1 cellular context compared by ENCODE assay signal in the genomic region with DNA sequence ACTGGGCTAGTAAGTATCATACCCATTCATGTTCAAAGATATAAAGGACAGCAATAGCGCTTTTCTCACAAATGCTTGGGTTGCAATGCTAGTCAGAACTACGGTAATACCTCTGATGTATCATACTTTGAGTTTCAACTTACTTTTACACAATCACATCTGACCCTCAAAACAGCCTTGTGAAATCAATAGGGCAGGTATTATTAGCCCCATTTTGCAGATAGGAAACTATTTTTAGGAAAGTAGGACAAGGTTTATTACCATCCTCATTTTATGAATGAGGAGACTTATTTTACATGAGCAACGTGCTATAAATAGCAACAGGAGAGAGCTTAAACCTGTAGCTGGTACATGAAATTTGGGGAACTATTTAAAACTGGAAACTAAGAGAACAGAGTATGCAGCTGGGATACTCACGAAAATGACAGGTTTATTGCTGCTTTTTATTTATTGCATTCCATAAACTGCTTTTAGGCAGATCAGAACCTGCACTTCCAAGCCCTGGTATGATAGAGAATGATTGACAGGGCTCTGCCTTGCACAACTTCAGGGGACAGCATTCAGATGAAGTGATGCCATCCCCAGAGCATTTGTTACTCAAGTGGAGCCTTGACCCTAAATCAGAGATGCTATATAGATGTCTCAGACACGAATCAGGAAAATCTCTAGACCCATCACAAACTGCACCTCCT.
TF ChIP-seq lines count a peak whose summit lies in the region.

No MANE protein-coding gene starts in this region.

TF ChIP-seq in A549, 52 proteins besides CTCF, POLR2A, EP300 and RAD21 (continued from another document):
- TF ChIP-seq, protein P1, sequence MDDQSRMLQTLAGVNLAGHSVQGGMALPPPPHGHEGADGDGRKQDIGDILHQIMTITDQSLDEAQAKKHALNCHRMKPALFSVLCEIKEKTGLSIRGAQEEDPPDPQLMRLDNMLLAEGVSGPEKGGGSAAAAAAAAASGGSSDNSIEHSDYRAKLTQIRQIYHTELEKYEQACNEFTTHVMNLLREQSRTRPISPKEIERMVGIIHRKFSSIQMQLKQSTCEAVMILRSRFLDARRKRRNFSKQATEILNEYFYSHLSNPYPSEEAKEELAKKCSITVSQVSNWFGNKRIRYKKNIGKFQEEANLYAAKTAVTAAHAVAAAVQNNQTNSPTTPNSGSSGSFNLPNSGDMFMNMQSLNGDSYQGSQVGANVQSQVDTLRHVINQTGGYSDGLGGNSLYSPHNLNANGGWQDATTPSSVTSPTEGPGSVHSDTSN (IDR thresholded peaks at IDR 0.05) = 0 out of 2 replicates have a peak, but pooled peaks have one; percentile 22
- no peak for TF ChIP-seq SREBF2 (IDR thresholded peaks at IDR 0.05)
- TF ChIP-seq, protein P2, sequence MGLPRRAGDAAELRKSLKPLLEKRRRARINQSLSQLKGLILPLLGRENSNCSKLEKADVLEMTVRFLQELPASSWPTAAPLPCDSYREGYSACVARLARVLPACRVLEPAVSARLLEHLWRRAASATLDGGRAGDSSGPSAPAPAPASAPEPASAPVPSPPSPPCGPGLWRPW (IDR thresholded peaks at IDR 0.05) = no peak
- no peak for TF ChIP-seq HOXA7 (CRISPR knock-in tag; IDR thresholded peaks at IDR 0.05)
- TF ChIP-seq ZC3H11A (IDR thresholded peaks at IDR 0.05) = no peak
- TF ChIP-seq EHMT2 (IDR thresholded peaks at IDR 0.05; ENCODE audit: low read depth) = no peak
- no peak for TF ChIP-seq ZFP36 (IDR thresholded peaks at IDR 0.05; ENCODE audit: borderline replicate concordance, partially characterized antibody)
